ENCODE assay signal across 9 cellular contexts in the genomic region with DNA sequence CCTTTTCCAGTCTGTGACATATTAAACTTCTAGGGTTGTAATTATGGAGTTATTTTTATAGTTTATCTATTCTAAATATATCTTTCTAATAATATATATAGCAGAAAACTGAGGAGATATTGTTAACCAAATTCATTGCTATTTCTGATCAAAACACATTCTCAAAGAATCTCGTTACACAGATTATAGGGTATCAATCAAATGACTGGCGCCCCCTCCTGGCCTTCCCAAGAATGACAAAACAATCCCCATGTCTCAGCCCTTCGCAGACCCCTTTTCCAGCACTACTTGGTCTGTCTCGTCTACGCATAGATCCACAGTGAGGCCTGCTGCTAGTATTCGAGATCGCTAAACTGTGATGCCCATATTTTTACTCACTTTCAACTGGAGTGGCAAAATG.
DNase-seq lines count a peak whose midpoint lies in the region; ATAC-seq, FAIRE-seq and TF ChIP-seq lines count a peak whose summit lies in the region.
"Had no signal": no experiment of that assay in that cellular context is flagged by ENCODE, and none has a peak within 500 bp of the region (broad histone marks: within the 10 kb centered on the region; RNA-seq: fewer than 3 reads in every experiment).

No MANE protein-coding gene starts in this region.

- no peak overlapping the region for H3K4me3 Mint-ChIP-seq in Caco-2 (ENCODE audit: unreplicated experiment)
- no peak overlapping the region for H3K4me3 Mint-ChIP-seq in activated T-cell treated with anti-CD3 and anti-CD28 coated beads, Interleukin-2, amount 50 U/mL, for 4 hours
- H3K4me3 Mint-ChIP-seq: stimulated activated effector memory CD8-positive, alpha-beta T cell treated with anti-CD3 and anti-CD28 coated beads, Interleukin-12 subunit alpha, Interleukin-12 subunit beta, amount 100 ng/mL, for 72 hours had no signal

- intact Hi-C loops in Caco-2 (cut with micrococcal nuclease; ENCODE audit: unreplicated experiment): no loop called here
- intact Hi-C loops in vagina (cut with DNase I): no loop called here

- no peak overlapping the region for H3K27ac ChIP-seq in KMS-11
- no peak overlapping the region for H3K27ac ChIP-seq in vagina

- H3K4me2 ChIP-seq in KMS-11: no peak overlapping the region

- H3K9me3 Mint-ChIP-seq in Caco-2 (ENCODE audit: unreplicated experiment): no peaks in the 10 kb centered on the region
- no peaks in the 10 kb centered on the region for H3K9me3 Mint-ChIP-seq in activated T-cell treated with anti-CD3 and anti-CD28 coated beads, Interleukin-2, amount 50 U/mL, for 4 hours
- H3K9me3 Mint-ChIP-seq: stimulated activated effector memory CD8-positive, alpha-beta T cell treated with anti-CD3 and anti-CD28 coated beads, Interleukin-12 subunit alpha, Interleukin-12 subunit beta, amount 100 ng/mL, for 72 hours had no signal

- POLR2A ChIA-PET in Caco-2 (lab: Charles Lee): no interaction called here

- H3K36me3 ChIP-seq in Caco-2 (ENCODE audit: control insufficient read depth, insufficient read depth, low read length) (no peaks in the 10 kb centered on the region), KMS-11 (ENCODE audit: insufficient read depth) (no peaks in the 10 kb centered on the region), kidney epithelial cell (ENCODE audit: control insufficient read depth, insufficient read depth, low read length) (no peaks in the 10 kb centered on the region), vagina (no peaks in the 10 kb centered on the region)

- H3K9me3 ChIP-seq in Caco-2 (no peaks in the 10 kb centered on the region), vagina (no peaks in the 10 kb centered on the region)

- H3K4me3 ChIP-seq in Caco-2 (ENCODE audit: low read depth, low read length) (no peak overlapping the region), KMS-11 (IDR thresholded peaks at IDR 0.05; ENCODE audit: insufficient read depth, low read depth, low read length) (no peak overlapping the region), kidney epithelial cell (ENCODE audit: low read depth, low read length) (no peak overlapping the region), vagina (no peak overlapping the region)

- CTCF ChIA-PET in Caco-2 (lab: Charles Lee): no interaction called here

- no peak for FAIRE-seq in RCC 7860 (lab: Jason Lieb, UNC)

- H3K27ac Mint-ChIP-seq in Caco-2 (ENCODE audit: unreplicated experiment): no peak overlapping the region
- H3K27ac Mint-ChIP-seq: stimulated activated effector memory CD8-positive, alpha-beta T cell treated with anti-CD3 and anti-CD28 coated beads, Interleukin-12 subunit alpha, Interleukin-12 subunit beta, amount 100 ng/mL, for 72 hours had no signal

- no peak overlapping the region for H3K9ac ChIP-seq in KMS-11

- no peak overlapping the region for H2AFZ ChIP-seq in KMS-11 (ENCODE audit: low read depth)

- no peak for ATAC-seq in activated T-cell treated with anti-CD3 and anti-CD28 coated beads, Interleukin-2, amount 50 U/mL, for 4 hours
- ATAC-seq: stimulated activated effector memory CD8-positive, alpha-beta T cell treated with anti-CD3 and anti-CD28 coated beads, Interleukin-12 subunit alpha, Interleukin-12 subunit beta, amount 100 ng/mL, for 72 hours had no signal

- peak; percentile 33 to 54 for TF ChIP-seq CTCF in Caco-2 (IDR thresholded peaks at IDR 0.05; ENCODE audit: insufficient read depth in 1 of 2, low read depth in 1 of 2, low read length in 1 of 2, severe bottlenecking in 1 of 2, unreplicated experiment in 1 of 2)
- TF ChIP-seq CTCF in KMS-11 (conservative IDR thresholded peaks at IDR 0.05; ENCODE audit: low read depth, low read length): peak; percentile 60; the same call in 1 of the 2 replicates
- peak; percentile 30 for TF ChIP-seq CTCF in kidney epithelial cell (IDR thresholded peaks at IDR 0.05; ENCODE audit: insufficient read depth, low read length, poor library complexity, severe bottlenecking)
- TF ChIP-seq CTCF in vagina (IDR thresholded peaks at IDR 0.05): no peak

- H3K4me1 Mint-ChIP-seq in Caco-2 (ENCODE audit: low read depth, unreplicated experiment): no peaks in the 10 kb centered on the region
- no peaks in the 10 kb centered on the region for H3K4me1 Mint-ChIP-seq in activated T-cell treated with anti-CD3 and anti-CD28 coated beads, Interleukin-2, amount 50 U/mL, for 4 hours (ENCODE audit: low read depth)
- H3K4me1 Mint-ChIP-seq: stimulated activated effector memory CD8-positive, alpha-beta T cell treated with anti-CD3 and anti-CD28 coated beads, Interleukin-12 subunit alpha, Interleukin-12 subunit beta, amount 100 ng/mL, for 72 hours had no signal

- no TSS peak for BruUV-seq in Caco-2 (replicated peaks; lab: Mats Ljungman, UMichigan)

- H4K20me1 ChIP-seq in KMS-11 (ENCODE audit: insufficient read depth): no peaks in the 10 kb centered on the region

- H3K27me3 Mint-ChIP-seq in Caco-2 (ENCODE audit: insufficient read depth, unreplicated experiment): no peaks in the 10 kb centered on the region
- H3K27me3 Mint-ChIP-seq in activated T-cell treated with anti-CD3 and anti-CD28 coated beads, Interleukin-2, amount 50 U/mL, for 4 hours (ENCODE audit: low read depth): no peaks in the 10 kb centered on the region

- no peak for TF ChIP-seq POLR2A in vagina (IDR thresholded peaks at IDR 0.05)

- no peaks in the 10 kb centered on the region for H3K79me2 ChIP-seq in KMS-11 (ENCODE audit: insufficient read depth, low read depth)

- no peaks in the 10 kb centered on the region for H3K4me1 ChIP-seq in Caco-2
- no peaks in the 10 kb centered on the region for H3K4me1 ChIP-seq in KMS-11 (ENCODE audit: low read depth, poor library complexity, severe bottlenecking)
- no peaks in the 10 kb centered on the region for H3K4me1 ChIP-seq in vagina

- H3K36me3 Mint-ChIP-seq in Caco-2 (ENCODE audit: insufficient read depth, unreplicated experiment): no peaks in the 10 kb centered on the region
- H3K36me3 Mint-ChIP-seq in activated T-cell treated with anti-CD3 and anti-CD28 coated beads, Interleukin-2, amount 50 U/mL, for 4 hours (ENCODE audit: insufficient read depth): no peaks in the 10 kb centered on the region
- H3K36me3 Mint-ChIP-seq: stimulated activated effector memory CD8-positive, alpha-beta T cell treated with anti-CD3 and anti-CD28 coated beads, Interleukin-12 subunit alpha, Interleukin-12 subunit beta, amount 100 ng/mL, for 72 hours had no signal

- DNase-seq in Caco-2 (peak in 1 of 2 experiments; percentile 19), kidney epithelial cell (ENCODE audit: low read depth) (no peak), NCI-H446 treated with DMSO at 0.1 percent for 48 hours (lab: John Stamatoyannopoulos, UW) (no peak), vagina (ENCODE audit: extremely low spot score in 2 of 2) (no peak), RCC 7860 (ENCODE audit: low spot score) (no peak), putamen (ENCODE audit: low spot score) (no peak)
- peak; percentile 30 for DNase-seq in activated T-cell treated with anti-CD3 and anti-CD28 coated beads, Interleukin-2, amount 50 U/mL, for 4 hours

- H3K27me3 ChIP-seq in Caco-2 (replicated peaks; ENCODE audit: control insufficient read depth, insufficient read depth, low read length) (no peaks in the 10 kb centered on the region), KMS-11 (ENCODE audit: insufficient read depth, low read depth) (no peaks in the 10 kb centered on the region), kidney epithelial cell (ENCODE audit: control insufficient read depth, insufficient read depth, low read length) (no peaks in the 10 kb centered on the region), vagina (no peaks in the 10 kb centered on the region)

Comparison
In these comparisons a context has a peak if more than half of its experiments do, and no peak if none do; other contexts are left out.
1. CTCF ChIP-seq: peak in Caco-2 (2 of 2), KMS-11 (single experiment) and kidney epithelial cell (single experiment); none in vagina (0 of 3).